In genomic region chrX:117839544-117839943, GRCh38 we compare ENCODE assay signal across 12 cellular contexts.
A peak's percentile ranks its signal among the peaks of the same experiment; 100 is the strongest.
DNase-seq lines count a peak whose midpoint lies in the region; ATAC-seq and TF ChIP-seq lines count a peak whose summit lies in the region.
"Had no signal": no experiment of that assay in that cellular context is flagged by ENCODE, and none has a peak within 500 bp of the region (broad histone marks: within the 10 kb centered on the region; RNA-seq: fewer than 3 reads in every experiment).

No MANE protein-coding gene starts in this region.

- no peaks in the 10 kb centered on the region for H3K4me1 Mint-ChIP-seq in endodermal cell

- H3K27ac ChIP-seq in C4-2B (no peak overlapping the region), endodermal cell (ENCODE audit: low read depth, low read length) (no peak overlapping the region)

- DNase-seq in KBM-7: peak; percentile 7
- peak; percentile 53 for DNase-seq in endodermal cell
- DNase-seq in NCI-H1417 (lab: John Stamatoyannopoulos, UW): no peak
- DNase-seq: activated effector memory CD4-positive, alpha-beta T cell treated with Interleukin-2 at 50 U/mL for 16 hours; cortex of kidney; kidney; stimulated activated CD4-positive, alpha-beta T cell treated with anti-CD3 and anti-CD28 coated beads, Interleukin-4, amount 100 ng/mL, for 24 hours had no signal

- no peak overlapping the region for H3K9ac ChIP-seq in endodermal cell (ENCODE audit: extremely low read depth, low read length, poor library complexity, severe bottlenecking)

- no peaks in the 10 kb centered on the region for H3K36me3 ChIP-seq in endodermal cell (ENCODE audit: control insufficient read depth, insufficient read depth, low read length)

- no peaks in the 10 kb centered on the region for H3K27me3 Mint-ChIP-seq in endodermal cell (ENCODE audit: insufficient read depth)

- TF ChIP-seq CTCF in C4-2B (conservative IDR thresholded peaks at IDR 0.05): peak; percentile 28
- TF ChIP-seq CTCF in GM12873 (IDR thresholded peaks at IDR 0.05; ENCODE audit: insufficient read depth, low read depth, low read length, missing control alignments): peak; percentile 47
- TF ChIP-seq CTCF in endodermal cell (conservative IDR thresholded peaks at IDR 0.05): peak; percentile 50

- no peak overlapping the region for H3K4me3 Mint-ChIP-seq in endodermal cell

- H3K27me3 ChIP-seq in endodermal cell (ENCODE audit: control insufficient read depth, insufficient read depth, low read length, poor library complexity, severe bottlenecking): no peaks in the 10 kb centered on the region

- H3K36me3 Mint-ChIP-seq in endodermal cell (ENCODE audit: low read depth): no peaks in the 10 kb centered on the region

- H3K9me3 ChIP-seq in endodermal cell (ENCODE audit: control insufficient read depth, low read length): no peaks in the 10 kb centered on the region

- peaks cover 39% of the 10 kb centered on the region for H3K9me3 Mint-ChIP-seq in endodermal cell

- in situ Hi-C loops in KBM-7 (cut with MboI; ENCODE audit: low pct_unique_long_range_greater_than_20kb, low sequenced_read_pairs): no loop called here

- WGBS in endodermal cell (ENCODE audit: insufficient coverage in 1 of 2, insufficient read length in 1 of 2), 2 experiments: 75% methylated on average over 1 of the region's 1 CpG; no CpG with 5 or more reads in 1 of the 2 experiments

- no peak overlapping the region for H3K4me3 ChIP-seq in endodermal cell (ENCODE audit: low read length)

- H3K4me1 ChIP-seq in endodermal cell (ENCODE audit: control insufficient read depth, insufficient read depth, low read length): no peaks in the 10 kb centered on the region

- no peak overlapping the region for H3K27ac Mint-ChIP-seq in endodermal cell

- ATAC-seq in GM18519 (IDR thresholded peaks at IDR 0.05; ENCODE audit: low FRiP score, unreplicated experiment) (no peak), GM19328 (IDR thresholded peaks at IDR 0.05; ENCODE audit: unreplicated experiment) (no peak)
- ATAC-seq: sciatic nerve had no signal

Comparison
In these comparisons a context has a peak if more than half of its experiments do, and no peak if none do; other contexts are left out.
1. DNase-seq: peak in KBM-7 (single experiment) and endodermal cell (single experiment); none in NCI-H1417 (0 of 3).
2. Peak in every context shown above with its lines, with median percentiles within 50 percentile points of each other: CTCF ChIP-seq.